ENCODE assay signal across 18 cellular contexts in genomic region chr7:117219485-117219884, GRCh38.
DNase-seq lines count a peak whose midpoint lies in the region; ATAC-seq, FAIRE-seq and TF ChIP-seq lines count a peak whose summit lies in the region.
"Had no signal": no experiment of that assay in that cellular context is flagged by ENCODE, and none has a peak within 500 bp of the region (broad histone marks: within the 10 kb centered on the region; RNA-seq: fewer than 3 reads in every experiment).

No MANE protein-coding gene starts in this region.

- H3K4me1 ChIP-seq in endothelial cell of umbilical vein (ENCODE audit: control insufficient read depth, extremely low read depth, insufficient read depth, low read length) (no peaks in the 10 kb centered on the region), spleen (no peaks in the 10 kb centered on the region)
- H3K4me1 ChIP-seq: Peyer's patch had no signal

- H3K4me3 Mint-ChIP-seq in osteocyte (ENCODE audit: unreplicated experiment) (no peak overlapping the region), endothelial cell (ENCODE audit: unreplicated experiment) (no peak overlapping the region)
- H3K4me3 Mint-ChIP-seq in activated T-helper 2 cell treated with anti-CD3 and anti-CD28 coated beads, Interferon-gamma antibody, Interleukin-2, Interleukin-4, amounts not matched to agents 10 μg/mL and 5 μg/mL and 100 μg/mL, durations not matched to agents 14 hours and 24 hours and 36 hours (ENCODE audit: low read depth) = no peak overlapping the region
- H3K4me3 Mint-ChIP-seq: natural killer cell treated with Interleukin-12 subunit alpha and Interleukin-12 subunit beta and Interleukin-15 and Interleukin-18, amount 100 ng/mL, for 72 hours had no signal

- no peaks in the 10 kb centered on the region for H3K9me3 Mint-ChIP-seq in osteocyte (ENCODE audit: unreplicated experiment)
- no peaks in the 10 kb centered on the region for H3K9me3 Mint-ChIP-seq in activated T-helper 2 cell treated with anti-CD3 and anti-CD28 coated beads, Interferon-gamma antibody, Interleukin-2, Interleukin-4, amounts not matched to agents 10 μg/mL and 5 μg/mL and 100 μg/mL, durations not matched to agents 14 hours and 24 hours and 36 hours
- H3K9me3 Mint-ChIP-seq in endothelial cell (ENCODE audit: unreplicated experiment) = no peaks in the 10 kb centered on the region
- H3K9me3 Mint-ChIP-seq: natural killer cell treated with Interleukin-12 subunit alpha and Interleukin-12 subunit beta and Interleukin-15 and Interleukin-18, amount 100 ng/mL, for 72 hours had no signal

- no TSS peak for BruUV-seq in endothelial cell of umbilical vein (replicated peaks; lab: Mats Ljungman, UMichigan)

- no peak overlapping the region for H3K27ac ChIP-seq in endothelial cell of umbilical vein (ENCODE audit: insufficient read depth, low read depth, low read length)
- H3K27ac ChIP-seq in spleen = no peak overlapping the region
- H3K27ac ChIP-seq: C4-2B, Peyer's patch had no signal

- FAIRE-seq in endothelial cell of umbilical vein (lab: Jason Lieb, UNC) = peak; percentile 47
- FAIRE-seq: GM19239 had no signal

- no peak for TF ChIP-seq POLR2A in endothelial cell of umbilical vein (IDR thresholded peaks at IDR 0.05; ENCODE audit: low read depth, low read length)
- no peak for TF ChIP-seq POLR2A in spleen (IDR thresholded peaks at IDR 0.05)

- H3K9ac ChIP-seq in endothelial cell of umbilical vein (replicated peaks; ENCODE audit: extremely low read depth, insufficient read depth, low read length) = no peak overlapping the region

- POLR2A ChIA-PET in endothelial cell of umbilical vein (lab: Charles Lee) = no interaction called here

- no peaks in the 10 kb centered on the region for H3K27me3 ChIP-seq in endothelial cell of umbilical vein (ENCODE audit: control insufficient read depth in 2 of 2, insufficient read depth in 2 of 2, low read length in 2 of 2)
- no peaks in the 10 kb centered on the region for H3K27me3 ChIP-seq in spleen (replicated peaks in 1 of 7)
- H3K27me3 ChIP-seq: Peyer's patch had no signal

- dilution Hi-C loops in endothelial cell of umbilical vein (cut with MboI; ENCODE audit: extremely low pct_ligation_motif_present, low sequenced_read_pairs) = no loop called here

- no peaks in the 10 kb centered on the region for H3K79me2 ChIP-seq in endothelial cell of umbilical vein (ENCODE audit: control insufficient read depth, insufficient read depth, low read length)

- H3K27ac Mint-ChIP-seq in osteocyte (ENCODE audit: unreplicated experiment) (peak overlapping the region; percentile 89), endothelial cell (ENCODE audit: unreplicated experiment) (no peak overlapping the region)
- H3K27ac Mint-ChIP-seq in activated T-helper 2 cell treated with anti-CD3 and anti-CD28 coated beads, Interferon-gamma antibody, Interleukin-2, Interleukin-4, amounts not matched to agents 10 μg/mL and 5 μg/mL and 100 μg/mL, durations not matched to agents 14 hours and 24 hours and 36 hours = no peak overlapping the region
- H3K27ac Mint-ChIP-seq: natural killer cell treated with Interleukin-12 subunit alpha and Interleukin-12 subunit beta and Interleukin-15 and Interleukin-18, amount 100 ng/mL, for 72 hours had no signal

- TF ChIP-seq CTCF in endothelial cell of umbilical vein (IDR thresholded peaks at IDR 0.05; ENCODE audit: extremely low read depth in 1 of 2, insufficient read depth in 1 of 2, low read depth in 1 of 2, low read length in 2 of 2) (no peak), osteocyte (IDR thresholded peaks at IDR 0.05) (no peak), spleen (IDR thresholded peaks at IDR 0.05 in 8 of 11, conservative IDR thresholded peaks at IDR 0.05 in 3 of 11) (no peak), endothelial cell (IDR thresholded peaks at IDR 0.05; ENCODE audit: unreplicated experiment) (no peak)

- ATAC-seq in GM18868 (IDR thresholded peaks at IDR 0.05; ENCODE audit: unreplicated experiment) = peak; percentile 52
- ATAC-seq: left lobe of liver had no signal

- DNase-seq in HT1080 (ENCODE audit: low read depth) (peak; percentile 72), endothelial cell of umbilical vein (ENCODE audit: low read depth, low spot score) (no peak), osteocyte (ENCODE audit: extremely low spot score, unreplicated experiment) (no peak), spleen (no peak), endothelial cell (ENCODE audit: low spot score) (no peak)
- DNase-seq in activated T-helper 2 cell treated with anti-CD3 and anti-CD28 coated beads, Interferon-gamma antibody, Interleukin-2, Interleukin-4, amounts not matched to agents 10 μg/mL and 5 μg/mL and 100 μg/mL, durations not matched to agents 14 hours and 24 hours and 36 hours (ENCODE audit: low spot score) = no peak
- DNase-seq: activated CD4-positive, alpha-beta T cell treated with anti-CD3 and anti-CD28 coated beads for 4 hours; hippocampal formation; NCI-H1694 treated with DMSO at 0.1 percent for 48 hours; NCI-H526; Peyer's patch; stimulated activated CD4-positive, alpha-beta T cell treated with anti-CD3 and anti-CD28 coated beads, Interleukin-2, amount 100 ng/mL, for 48 hours; T-helper 1 cell had no signal

- no peaks in the 10 kb centered on the region for H3K27me3 Mint-ChIP-seq in osteocyte (ENCODE audit: unreplicated experiment)
- H3K27me3 Mint-ChIP-seq in activated T-helper 2 cell treated with anti-CD3 and anti-CD28 coated beads, Interferon-gamma antibody, Interleukin-2, Interleukin-4, amounts not matched to agents 10 μg/mL and 5 μg/mL and 100 μg/mL, durations not matched to agents 14 hours and 24 hours and 36 hours (ENCODE audit: low read depth) = no peaks in the 10 kb centered on the region
- no peaks in the 10 kb centered on the region for H3K27me3 Mint-ChIP-seq in endothelial cell (ENCODE audit: unreplicated experiment)
- H3K27me3 Mint-ChIP-seq: natural killer cell treated with Interleukin-12 subunit alpha and Interleukin-12 subunit beta and Interleukin-15 and Interleukin-18, amount 100 ng/mL, for 72 hours had no signal

- H3K4me2 ChIP-seq in endothelial cell of umbilical vein (ENCODE audit: insufficient read depth, low read length) = no peak overlapping the region

- H4K20me1 ChIP-seq in endothelial cell of umbilical vein (replicated peaks; ENCODE audit: control insufficient read depth, extremely low read depth, insufficient read depth, low read length) = no peaks in the 10 kb centered on the region

- H3K4me3 ChIP-seq in endothelial cell of umbilical vein (replicated peaks in 1 of 3; ENCODE audit: insufficient read depth in 1 of 3, low read depth in 1 of 3, low read length in 3 of 3) (no peak overlapping the region), spleen (no peak overlapping the region)
- H3K4me3 ChIP-seq: Peyer's patch had no signal

- CTCF ChIA-PET in endothelial cell of umbilical vein (lab: Charles Lee) = no interaction called here

- H3K36me3 Mint-ChIP-seq in osteocyte (ENCODE audit: unreplicated experiment) = peaks cover 52% of the 10 kb centered on the region
- H3K36me3 Mint-ChIP-seq in activated T-helper 2 cell treated with anti-CD3 and anti-CD28 coated beads, Interferon-gamma antibody, Interleukin-2, Interleukin-4, amounts not matched to agents 10 μg/mL and 5 μg/mL and 100 μg/mL, durations not matched to agents 14 hours and 24 hours and 36 hours (ENCODE audit: low read depth) = no peaks in the 10 kb centered on the region
- peaks cover 41% of the 10 kb centered on the region for H3K36me3 Mint-ChIP-seq in endothelial cell (ENCODE audit: low read depth, unreplicated experiment)

- H3K9me3 ChIP-seq in endothelial cell of umbilical vein (replicated peaks; ENCODE audit: control insufficient read depth, insufficient read depth, low read length) (no peaks in the 10 kb centered on the region), spleen (no peaks in the 10 kb centered on the region)
- H3K9me3 ChIP-seq: Peyer's patch had no signal

- peaks cover 49% of the 10 kb centered on the region for H3K4me1 Mint-ChIP-seq in osteocyte (ENCODE audit: unreplicated experiment)
- H3K4me1 Mint-ChIP-seq in activated T-helper 2 cell treated with anti-CD3 and anti-CD28 coated beads, Interferon-gamma antibody, Interleukin-2, Interleukin-4, amounts not matched to agents 10 μg/mL and 5 μg/mL and 100 μg/mL, durations not matched to agents 14 hours and 24 hours and 36 hours (ENCODE audit: low read depth) = no peaks in the 10 kb centered on the region
- no peaks in the 10 kb centered on the region for H3K4me1 Mint-ChIP-seq in endothelial cell (ENCODE audit: unreplicated experiment)

- WGBS in spleen, 5 donors = 85 to 95% (median 91%) methylated on average over 8 of the region's 8 CpGs

- no peaks in the 10 kb centered on the region for H3K9me1 ChIP-seq in endothelial cell of umbilical vein (replicated peaks; ENCODE audit: control insufficient read depth, extremely low read depth, insufficient read depth, low read length)

- H3K36me3 ChIP-seq in endothelial cell of umbilical vein (ENCODE audit: control insufficient read depth in 2 of 2, extremely low read depth in 1 of 2, insufficient read depth in 2 of 2, low read length in 2 of 2) (peaks cover 0 to 2% of the 10 kb centered on the region in 2 experiments), spleen (peaks cover 0 to 48% (median 4%) of the 10 kb centered on the region in 6 donors)

- no peak overlapping the region for H2AFZ ChIP-seq in endothelial cell of umbilical vein (ENCODE audit: low read depth, low read length)

- intact Hi-C loops in endothelial cell of umbilical vein (cut with micrococcal nuclease) (no loop called here), spleen (cut with DNase I; ENCODE audit: low total_unique reads) (loop anchor here (5.0 kb wide), 1 partner anchor 168 kb away; no protein-coding TSS in a partner anchor)
- intact Hi-C loops in activated T-helper 2 cell treated with anti-CD3 and anti-CD28 coated beads, Interferon-gamma antibody, Interleukin-2, Interleukin-4, amounts not matched to agents 10 μg/mL and 5 μg/mL and 100 μg/mL, durations not matched to agents 14 hours and 24 hours and 36 hours (cut with micrococcal nuclease) = no loop called here

TF ChIP-seq in endothelial cell of umbilical vein, 7 proteins besides CTCF, POLR2A, EP300 and RAD21:
- no peak for TF ChIP-seq JUN (IDR thresholded peaks at IDR 0.05; ENCODE audit: borderline replicate concordance, insufficient read depth, insufficient read length, low read depth)
- no peak for TF ChIP-seq EZH2 (IDR thresholded peaks at IDR 0.05; ENCODE audit: borderline replicate concordance, low read depth, low read length, severe bottlenecking)
- no peak for TF ChIP-seq MYC (IDR thresholded peaks at IDR 0.05; ENCODE audit: low read depth, low read length)
- TF ChIP-seq MAX (IDR thresholded peaks at IDR 0.05; ENCODE audit: insufficient read depth, insufficient read length) = no peak
- TF ChIP-seq GATA2 (IDR thresholded peaks at IDR 0.05; ENCODE audit: insufficient read depth, insufficient read length, low read depth, low read length) = no peak
- TF ChIP-seq POLR2AphosphoS5 (IDR thresholded peaks at IDR 0.05; ENCODE audit: insufficient read depth, low read depth, low read length) = no peak
- no peak for TF ChIP-seq FOS (IDR thresholded peaks at IDR 0.05; ENCODE audit: borderline replicate concordance, insufficient read depth, low read length)
